Comparison of ENCODE assay signal across 8 cellular contexts in the genomic region with DNA sequence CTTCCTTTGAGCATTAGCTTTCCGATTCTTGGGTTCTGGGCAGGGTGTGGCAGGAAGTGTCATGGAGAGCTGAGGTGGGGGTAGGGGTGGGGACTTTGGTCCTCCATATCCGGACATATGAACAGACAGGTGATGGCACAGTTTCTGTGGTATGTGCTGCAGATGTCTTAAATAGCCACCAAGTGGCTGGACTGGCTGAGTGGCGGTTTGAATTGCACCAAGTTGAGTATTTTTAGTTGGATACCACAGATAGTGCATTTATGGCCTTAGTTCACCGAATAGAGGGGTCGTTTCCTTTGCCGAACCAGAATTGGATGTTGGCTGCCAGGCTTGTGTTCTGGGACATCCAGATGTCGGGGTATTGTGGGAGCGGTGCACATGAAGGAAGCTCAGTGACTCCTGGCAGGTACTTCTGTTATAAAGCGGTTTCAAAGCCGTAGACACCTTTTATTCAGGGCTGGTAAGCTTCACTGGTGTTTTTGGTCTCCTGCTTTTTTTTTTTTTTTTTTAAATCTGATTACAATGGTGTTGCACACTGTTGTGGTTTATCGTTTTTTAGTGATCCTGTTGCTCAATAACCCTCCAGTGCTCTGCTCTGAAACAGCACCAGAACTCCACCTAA. TPM values are rescaled to one million over a fixed set of nuclear protein-coding genes. Genes with fewer than 3 reads are reported as not detected.
DNase-seq lines count a peak whose midpoint lies in the region; ATAC-seq and TF ChIP-seq lines count a peak whose summit lies in the region.
"Had no signal": no experiment of that assay in that cellular context is flagged by ENCODE, and none has a peak within 500 bp of the region (broad histone marks: within the 10 kb centered on the region; RNA-seq: fewer than 3 reads in every experiment).

No MANE protein-coding gene starts in this region.

- WGBS in SK-N-SH (ENCODE audit: low lambda C conversion rate) = 93% methylated on average over 11 of the region's 11 CpGs

- peaks cover 13% of the 10 kb centered on the region for H3K4me1 ChIP-seq in mucosa of descending colon (ENCODE audit: low read depth)
- peaks cover 0 to 11% of the 10 kb centered on the region in 2 experiments; a peak in 2 of 4 replicates for H3K4me1 ChIP-seq in SK-N-SH (ENCODE audit: control insufficient read depth in 1 of 2, insufficient read depth in 2 of 2, low read depth in 1 of 2, low read length in 1 of 2)

- H3F3A ChIP-seq in SK-N-SH (replicated peaks; ENCODE audit: insufficient read depth) = no peaks in the 10 kb centered on the region

- H3K27ac ChIP-seq in SK-N-SH (ENCODE audit: low read depth in 2 of 2, low read length in 1 of 2) = no peak overlapping the region
- H3K27ac ChIP-seq: VCaP had no signal

- no peak overlapping the region for H3K9ac ChIP-seq in SK-N-SH

- H3K4me2 ChIP-seq in SK-N-SH = no peak overlapping the region

- TF ChIP-seq POLR2A in GM18951 (IDR thresholded peaks at IDR 0.05; ENCODE audit: extremely low read depth, insufficient read depth, insufficient read length) = peak; percentile 49

- DNase-seq in SIG-M5 treated with dmso at 0.1 percent for 504 hours (lab: John Stamatoyannopoulos, UW; ENCODE audit: unreplicated experiment) (peak; percentile 97), mucosa of descending colon (peak in 2 of 3 donors; percentile 38 to 53), SK-N-SH (no peak), left lobe of liver (ENCODE audit: low spot score) (no peak), left ventricle myocardium superior (no peak)

- no peak overlapping the region for H3K4me3 ChIP-seq in mucosa of descending colon
- H3K4me3 ChIP-seq in SK-N-SH (ENCODE audit: low read depth in 2 of 2, low read length in 1 of 2) = no peak overlapping the region

- intact Hi-C loops in mucosa of descending colon (cut with DNase I, micrococcal nuclease) = no loop called here
- intact Hi-C loops in left ventricle myocardium superior (cut with micrococcal nuclease) = no loop called here

- no peak for TF ChIP-seq RAD21 in SK-N-SH (IDR thresholded peaks at IDR 0.05; ENCODE audit: low read length)

- H4K20me1 ChIP-seq in SK-N-SH (ENCODE audit: insufficient read depth) = no peaks in the 10 kb centered on the region

- H3K27me3 ChIP-seq in SK-N-SH (ENCODE audit: insufficient read depth) = no peaks in the 10 kb centered on the region

- in situ Hi-C loops in GM18951 (cut with MboI; ENCODE audit: low sequenced_read_pairs, unreplicated experiment) = no loop called here

- H3K9me2 ChIP-seq in SK-N-SH = no peaks in the 10 kb centered on the region

- CTCF ChIA-PET in SK-N-SH (lab: Yijun Ruan, JAX) = interaction anchor here (0.8 to 1.1 kb wide), 3 partner anchors 21 to 352 kb away, joined by 3 read pairs; a partner anchor contains a TSS

- H2AFZ ChIP-seq in SK-N-SH (ENCODE audit: low read depth) = no peak overlapping the region

- no peak for TF ChIP-seq EP300 in SK-N-SH (IDR thresholded peaks at IDR 0.05; ENCODE audit: borderline replicate concordance in 1 of 2, low read depth in 1 of 2, low read length in 1 of 2)

- POLR2A ChIA-PET in SK-N-SH (lab: Yijun Ruan, JAX) = no interaction called here

- ATAC-seq in HG02885 (IDR thresholded peaks at IDR 0.05; ENCODE audit: poor library complexity, unreplicated experiment) (peak; percentile 62), mucosa of descending colon (peak; percentile 72), left lobe of liver (no peak), left ventricle myocardium superior (no peak)

- H3K9me3 ChIP-seq in mucosa of descending colon = no peaks in the 10 kb centered on the region
- H3K9me3 ChIP-seq in SK-N-SH = no peaks in the 10 kb centered on the region; the same call in 1 of the 2 replicates

- H3K36me3 ChIP-seq in mucosa of descending colon (ENCODE audit: low read depth) (no peaks in the 10 kb centered on the region), SK-N-SH (replicated peaks in 1 of 2; ENCODE audit: control insufficient read depth in 1 of 2, insufficient read depth in 2 of 2, low read length in 1 of 2) (no peaks in the 10 kb centered on the region)

- H3K79me2 ChIP-seq in SK-N-SH (ENCODE audit: insufficient read depth) = peaks cover 20% of the 10 kb centered on the region; the same call in 1 of the 2 replicates

- TF ChIP-seq CTCF in mucosa of descending colon (IDR thresholded peaks at IDR 0.05) (no peak), SK-N-SH (IDR thresholded peaks at IDR 0.05) (no peak)

TF ChIP-seq in SK-N-SH, 30 proteins besides CTCF, POLR2A, EP300 and RAD21:
- no peak for TF ChIP-seq EZH2phosphoT487 (IDR thresholded peaks at IDR 0.05; ENCODE audit: borderline replicate concordance, low read depth)
- TF ChIP-seq TCF12 (IDR thresholded peaks at IDR 0.05) = no peak
- no peak for TF ChIP-seq POLR2AphosphoS5 (IDR thresholded peaks at IDR 0.05; ENCODE audit: low read depth, low read length)
- TF ChIP-seq TAF1 (IDR thresholded peaks at IDR 0.05; ENCODE audit: borderline replicate concordance, low read depth, low read length) = no peak
- TF ChIP-seq MXI1 (IDR thresholded peaks at IDR 0.05; ENCODE audit: low read depth, low read length) = no peak
- TF ChIP-seq, protein P1, sequence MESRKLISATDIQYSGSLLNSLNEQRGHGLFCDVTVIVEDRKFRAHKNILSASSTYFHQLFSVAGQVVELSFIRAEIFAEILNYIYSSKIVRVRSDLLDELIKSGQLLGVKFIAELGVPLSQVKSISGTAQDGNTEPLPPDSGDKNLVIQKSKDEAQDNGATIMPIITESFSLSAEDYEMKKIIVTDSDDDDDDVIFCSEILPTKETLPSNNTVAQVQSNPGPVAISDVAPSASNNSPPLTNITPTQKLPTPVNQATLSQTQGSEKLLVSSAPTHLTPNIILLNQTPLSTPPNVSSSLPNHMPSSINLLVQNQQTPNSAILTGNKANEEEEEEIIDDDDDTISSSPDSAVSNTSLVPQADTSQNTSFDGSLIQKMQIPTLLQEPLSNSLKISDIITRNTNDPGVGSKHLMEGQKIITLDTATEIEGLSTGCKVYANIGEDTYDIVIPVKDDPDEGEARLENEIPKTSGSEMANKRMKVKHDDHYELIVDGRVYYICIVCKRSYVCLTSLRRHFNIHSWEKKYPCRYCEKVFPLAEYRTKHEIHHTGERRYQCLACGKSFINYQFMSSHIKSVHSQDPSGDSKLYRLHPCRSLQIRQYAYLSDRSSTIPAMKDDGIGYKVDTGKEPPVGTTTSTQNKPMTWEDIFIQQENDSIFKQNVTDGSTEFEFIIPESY (IDR thresholded peaks at IDR 0.05; ENCODE audit: borderline replicate concordance, low read depth) = no peak
- TF ChIP-seq GATA2 (CRISPR knock-in tag; IDR thresholded peaks at IDR 0.05) = no peak

RNA-seq across cellular contexts. Expression of a gene that starts 15.1 kb away (rescaled TPM):
- 10 to 100 TPM in 2 of 3 donors, 1 to 10 TPM in 1; 8.7 to 15.7 (median 12.3) TPM for total RNA-seq in mucosa of descending colon
- 28.3 and 31.3 TPM in 2 replicates for polyA plus RNA-seq in SK-N-SH (2012; rRNA removed)
- 33.8 and 41.5 TPM in 2 replicates for polyA plus RNA-seq in SK-N-SH (2012; cell fraction: cytosol; rRNA removed)
- polyA plus RNA-seq in SK-N-SH (2012; cell fraction: nucleus; rRNA removed) = 11.7 and 15.5 TPM in 2 replicates
- 2.4 TPM for total RNA-seq in left lobe of liver
- 16.3 TPM for total RNA-seq in left ventricle myocardium superior

Comparison
In these comparisons a context has a peak if more than half of its experiments do, and no peak if none do; other contexts are left out.
1. ATAC-seq: peak in HG02885 (single experiment) and mucosa of descending colon (single experiment); none in left lobe of liver (single experiment) and left ventricle myocardium superior (single experiment).
2. DNase-seq: peak in SIG-M5 treated with dmso at 0.1 percent for 504 hours (single experiment) and mucosa of descending colon (2 of 3); none in SK-N-SH (single experiment), left lobe of liver (single experiment) and left ventricle myocardium superior (single experiment).